ENCODE assay signal across 12 cellular contexts in genomic region chr5:123099514-123100151, GRCh38. TPM values are rescaled to one million over a fixed set of nuclear protein-coding genes. Genes with fewer than 3 reads are reported as not detected.
DNase-seq lines count a peak whose midpoint lies in the region; TF ChIP-seq lines count a peak whose summit lies in the region.
"Had no signal": no experiment of that assay in that cellular context is flagged by ENCODE, and none has a peak within 500 bp of the region (broad histone marks: within the 10 kb centered on the region; RNA-seq: fewer than 3 reads in every experiment).

No MANE protein-coding gene starts in this region.

- H3K27me3 Mint-ChIP-seq in type B pancreatic cell, result peaks cover 88% of the 10 kb centered on the region
- peaks cover 47% of the 10 kb centered on the region in 2 donors for H3K27me3 Mint-ChIP-seq in CD4-positive, alpha-beta memory T cell

- H3K9me3 Mint-ChIP-seq in type B pancreatic cell, result no peaks in the 10 kb centered on the region
- H3K9me3 Mint-ChIP-seq in CD4-positive, alpha-beta memory T cell, result peaks cover 0 to 3% (median 0%) of the 10 kb centered on the region in 8 donors

- peaks cover 12% of the 10 kb centered on the region for H3K4me1 Mint-ChIP-seq in type B pancreatic cell (ENCODE audit: unreplicated experiment)
- peaks cover 4 to 8% (median 5%) of the 10 kb centered on the region in 4 donors for H3K4me1 Mint-ChIP-seq in CD4-positive, alpha-beta memory T cell

- TF ChIP-seq CTCF in breast epithelium (IDR thresholded peaks at IDR 0.05), result no peak
- TF ChIP-seq CTCF in type B pancreatic cell (conservative IDR thresholded peaks at IDR 0.05), result peak; percentile 56

- H3K36me3 Mint-ChIP-seq in type B pancreatic cell, result peaks cover 13% of the 10 kb centered on the region
- no peaks in the 10 kb centered on the region for H3K36me3 Mint-ChIP-seq in CD4-positive, alpha-beta memory T cell

- no peaks in the 10 kb centered on the region for H3K36me3 ChIP-seq in breast epithelium
- H3K36me3 ChIP-seq in CD4-positive, alpha-beta memory T cell (ENCODE audit: insufficient read depth, low read length), result no peaks in the 10 kb centered on the region
- H3K36me3 ChIP-seq: BLaER1 had no signal

- H3K4me3 ChIP-seq in breast epithelium, result peak overlapping the region; percentile 17 to 61 (median 36)
- H3K4me3 ChIP-seq in CD4-positive, alpha-beta memory T cell (ENCODE audit: low read length in 2 of 2), result no peak overlapping the region
- H3K4me3 ChIP-seq: BLaER1 had no signal

- DNase-seq in activated CD4-positive, alpha-beta T cell treated with anti-CD3 and anti-CD28 coated beads for 48 hours, result peak; percentile 10
- no peak for DNase-seq in activated CD4-positive, alpha-beta T cell treated with anti-CD3 and anti-CD28 coated beads for 4 hours
- DNase-seq in breast epithelium (ENCODE audit: low spot score in 2 of 2) (no peak), left kidney (ENCODE audit: low read depth, low spot score) (peak; percentile 72), type B pancreatic cell (ENCODE audit: extremely low spot score, unreplicated experiment) (no peak), NCI-H1105 treated with DMSO at 0.1 percent for 48 hours (lab: John Stamatoyannopoulos, UW) (no peak), OCI-M2 (lab: John Stamatoyannopoulos, UW; ENCODE audit: unreplicated experiment) (no peak)
- DNase-seq in CD4-positive, alpha-beta memory T cell, result no peak
- DNase-seq: effector CD8-positive, alpha-beta T cell; T-helper 9 cell had no signal

- H3K9me3 ChIP-seq in breast epithelium, result no peaks in the 10 kb centered on the region
- no peaks in the 10 kb centered on the region for H3K9me3 ChIP-seq in CD4-positive, alpha-beta memory T cell (ENCODE audit: control insufficient read depth in 1 of 2, low read length in 2 of 2)

- H3K27ac ChIP-seq in breast epithelium, result no peak overlapping the region
- no peak overlapping the region for H3K27ac ChIP-seq in CD4-positive, alpha-beta memory T cell (ENCODE audit: low read depth, low read length)
- H3K27ac ChIP-seq: BLaER1, KMS-11 had no signal

- H3K4me1 ChIP-seq in breast epithelium, result no peaks in the 10 kb centered on the region
- H3K4me1 ChIP-seq in CD4-positive, alpha-beta memory T cell (ENCODE audit: insufficient read depth, low read length), result no peaks in the 10 kb centered on the region
- H3K4me1 ChIP-seq: BLaER1 had no signal

- H3K27me3 ChIP-seq in breast epithelium, result peaks cover 0 to 48% of the 10 kb centered on the region in 2 donors
- peaks cover 22% of the 10 kb centered on the region for H3K27me3 ChIP-seq in CD4-positive, alpha-beta memory T cell (ENCODE audit: insufficient read depth, low read length)

- POLR2A ChIA-PET in CD4-positive, alpha-beta memory T cell (lab: Charles Lee; ENCODE audit: partially characterized antibody), result no interaction called here

- no peak for TF ChIP-seq POLR2A in breast epithelium (IDR thresholded peaks at IDR 0.05)

- no peak overlapping the region for H3K27ac Mint-ChIP-seq in type B pancreatic cell
- H3K27ac Mint-ChIP-seq in CD4-positive, alpha-beta memory T cell, result no peak overlapping the region

- H3K4me3 Mint-ChIP-seq in type B pancreatic cell, result peak overlapping the region; percentile 84
- no peak overlapping the region for H3K4me3 Mint-ChIP-seq in CD4-positive, alpha-beta memory T cell

- CTCF ChIA-PET in CD4-positive, alpha-beta memory T cell (lab: Charles Lee; ENCODE audit: partially characterized antibody), result no interaction called here

- intact Hi-C loops in breast epithelium (cut with DNase I; ENCODE audit: low total_unique reads), result loop anchor here (10.0 kb wide), 1 partner anchor 615 kb away; no protein-coding TSS in a partner anchor
- intact Hi-C loops in CD4-positive, alpha-beta memory T cell (cut with micrococcal nuclease), result no loop called here

RNA-seq across cellular contexts. Expression of gene PRDM6, which starts 10.6 kb away (rescaled TPM):
- total RNA-seq in breast epithelium, result 1 to 10 TPM in 1 of 3 donors, under 1 TPM in 2; 0.48 to 2.6 (median 0.66) TPM
- 1.1 and 3.2 TPM in 2 replicates for total RNA-seq in type B pancreatic cell (ENCODE audit: low replicate concordance)
- total RNA-seq in CD4-positive, alpha-beta memory T cell, result not detected
- polyA plus RNA-seq in CD4-positive, alpha-beta memory T cell, result not detected

Comparison
In these comparisons a context has a peak if more than half of its experiments do, and no peak if none do; other contexts are left out.
1. DNase-seq: peak in activated CD4-positive, alpha-beta T cell treated with anti-CD3 and anti-CD28 coated beads for 48 hours (single experiment) and left kidney (single experiment); none in activated CD4-positive, alpha-beta T cell treated with anti-CD3 and anti-CD28 coated beads for 4 hours (0 of 2), breast epithelium (0 of 2), type B pancreatic cell (single experiment), CD4-positive, alpha-beta memory T cell (0 of 5), NCI-H1105 treated with DMSO at 0.1 percent for 48 hours (single experiment) and OCI-M2 (single experiment).
2. H3K4me3 ChIP-seq: peak in breast epithelium (3 of 3); none in CD4-positive, alpha-beta memory T cell (0 of 2).